In the genomic region with DNA sequence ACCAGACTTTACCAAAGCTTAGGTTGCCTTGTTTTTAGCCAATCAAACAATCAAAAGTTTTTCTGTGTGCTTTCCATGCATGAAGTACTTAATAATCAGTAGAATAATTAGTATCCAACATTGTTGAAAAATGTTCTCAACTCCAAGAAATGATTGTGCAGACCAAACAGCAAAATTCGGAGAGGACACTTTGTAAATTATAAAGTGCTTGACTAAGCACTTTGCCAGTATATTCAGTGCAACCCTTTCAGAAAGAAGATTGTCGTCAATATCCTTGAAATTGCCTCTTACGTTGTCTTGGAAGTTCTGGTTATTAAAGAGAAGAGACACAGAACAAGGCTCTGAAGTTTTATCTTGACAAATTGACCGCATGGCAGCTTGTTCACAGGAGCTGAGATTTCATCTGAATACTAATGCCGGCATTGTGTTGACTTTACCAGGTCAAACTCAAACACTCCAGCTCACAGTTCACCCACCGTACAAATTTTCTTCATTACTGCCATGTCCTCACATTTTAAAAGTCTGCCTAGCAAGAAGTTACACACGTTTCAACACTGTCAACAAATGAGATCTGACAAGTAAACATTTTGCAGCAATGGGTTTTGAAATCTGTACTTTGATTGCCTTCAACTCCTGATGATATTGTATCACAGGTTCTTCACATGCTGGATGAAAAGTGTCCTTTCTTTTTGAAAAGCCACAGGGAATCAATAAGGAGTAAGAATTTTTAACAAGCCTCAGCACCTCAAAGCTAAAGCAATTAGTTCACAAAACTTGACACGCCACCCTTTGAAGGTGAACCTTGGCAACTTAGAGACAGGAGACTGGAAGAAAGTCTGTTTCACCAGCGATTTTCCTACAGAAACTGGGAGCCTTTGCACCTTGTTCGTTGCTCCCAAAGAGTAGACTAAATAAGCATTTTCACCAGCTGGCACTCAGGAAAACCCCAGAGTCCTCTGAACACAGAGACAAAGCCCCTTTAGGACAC, we compare ENCODE assay signal across 26 cellular contexts.
A peak's percentile ranks its signal among the peaks of the same experiment; 100 is the strongest.
DNase-seq lines count a peak whose midpoint lies in the region; ATAC-seq, FAIRE-seq and TF ChIP-seq lines count a peak whose summit lies in the region.
"Had no signal": no experiment of that assay in that cellular context is flagged by ENCODE, and none has a peak within 500 bp of the region (broad histone marks: within the 10 kb centered on the region; RNA-seq: fewer than 3 reads in every experiment).

No MANE protein-coding gene starts in this region.

- H3K9me1 ChIP-seq in IMR-90 (ENCODE audit: insufficient read depth, low read length) = no peaks in the 10 kb centered on the region

- WGBS in A549 (ENCODE audit: missing lambda C conversion rate) = 38% methylated on average over 10 of the region's 10 CpGs
- WGBS in IMR-90 (ENCODE audit: extremely low coverage in 2 of 2, insufficient read length in 1 of 2), 2 experiments = 40% methylated on average over 5 of the region's 10 CpGs; no CpG with 5 or more reads in 1 of the 2 experiments
- 46% methylated on average over 10 of the region's 10 CpGs for WGBS in hepatocyte (ENCODE audit: low lambda C conversion rate, missing lambda C conversion rate)
- WGBS in right lobe of liver (ENCODE audit: insufficient coverage, low coverage, low lambda C conversion rate, missing lambda C conversion rate) = 29% methylated on average over 10 of the region's 10 CpGs

- no peaks in the 10 kb centered on the region for H3K9me3 ChIP-seq in A549
- no peaks in the 10 kb centered on the region for H3K9me3 ChIP-seq in IMR-90 (ENCODE audit: control insufficient read depth, insufficient read depth, low read length)
- H3K9me3 ChIP-seq in hepatocyte (ENCODE audit: low read depth) = no peaks in the 10 kb centered on the region
- H3K9me3 ChIP-seq in right lobe of liver = no peaks in the 10 kb centered on the region
- H3K9me3 ChIP-seq: Caco-2 had no signal

- no peaks in the 10 kb centered on the region for H3K4me1 ChIP-seq in A549
- no peaks in the 10 kb centered on the region for H3K4me1 ChIP-seq in IMR-90 (ENCODE audit: control insufficient read depth, insufficient read depth, low read length)
- no peaks in the 10 kb centered on the region for H3K4me1 ChIP-seq in hepatocyte (ENCODE audit: insufficient read depth)
- H3K4me1 ChIP-seq in right lobe of liver = peaks cover 0 to 17% (median 0%) of the 10 kb centered on the region in 4 donors
- H3K4me1 ChIP-seq: Caco-2 had no signal

- no peaks in the 10 kb centered on the region for H3K27me3 ChIP-seq in IMR-90 (ENCODE audit: control insufficient read depth, insufficient read depth, low read length)
- H3K27me3 ChIP-seq in hepatocyte = no peaks in the 10 kb centered on the region
- no peaks in the 10 kb centered on the region for H3K27me3 ChIP-seq in right lobe of liver

- no peak overlapping the region for H2AK9ac ChIP-seq in IMR-90 (replicated peaks; ENCODE audit: low read depth, low read length, poor library complexity)

- no peak overlapping the region for H2BK120ac ChIP-seq in IMR-90 (ENCODE audit: low read depth, low read length)

- no peak overlapping the region for H2AK5ac ChIP-seq in IMR-90 (ENCODE audit: low read depth, low read length)

- DNase-seq in A549 (ENCODE audit: low read depth in 1 of 2, low spot score in 1 of 2) = peak in 1 of 2 experiments; percentile 1
- no peak for DNase-seq in IMR-90
- DNase-seq in hepatocyte (ENCODE audit: low spot score) = peak; percentile 10
- peak in 1 of 3 donors; percentile 63 for DNase-seq in right lobe of liver
- DNase-seq in germinal center (ENCODE audit: low spot score) = no peak
- DNase-seq in NCI-H748 treated with DMSO at 0.1 percent for 48 hours (lab: John Stamatoyannopoulos, UW) = no peak
- DNase-seq: Caco-2; CD8-positive, alpha-beta T cell; DMS 273 treated with DMSO at 0.1 percent for 48 hours; DND-41; HCEC 1CT; NCI-H1105; NCI-H1436 treated with DMSO at 0.1 percent for 48 hours; NCI-H187 treated with DMSO at 0.1 percent for 48 hours; NCI-H524; NCI-H774; SHP77; T-helper 1 cell had no signal

- H4K8ac ChIP-seq in IMR-90 (ENCODE audit: low read depth in 2 of 2, low read length in 2 of 2) = no peak overlapping the region

- 0 out of 6 replicates have a peak overlapping the region, but pooled peaks of 1 of the 2 experiments have one; percentile 24 for H3K27ac ChIP-seq in A549
- H3K27ac ChIP-seq in IMR-90 (ENCODE audit: insufficient read depth, low read length) = no peak overlapping the region
- peak overlapping the region; percentile 49 for H3K27ac ChIP-seq in hepatocyte
- H3K27ac ChIP-seq in right lobe of liver = peak overlapping the region; percentile 80 to 94 (median 90)
- H3K27ac ChIP-seq: C4-2B, RWPE1 had no signal

- H3K56ac ChIP-seq in IMR-90 (ENCODE audit: extremely low read depth, insufficient read depth, low read length) = no peak overlapping the region

- no peak overlapping the region for H2BK5ac ChIP-seq in IMR-90 (ENCODE audit: low read depth, low read length, poor library complexity, severe bottlenecking)

- no peaks in the 10 kb centered on the region for H3K9me2 ChIP-seq in hepatocyte (replicated peaks; ENCODE audit: insufficient read depth)

- H3K9ac ChIP-seq in IMR-90 (ENCODE audit: low read depth, low read length) = no peak overlapping the region

- H4K20me1 ChIP-seq in IMR-90 (ENCODE audit: insufficient read depth, low read length) (no peaks in the 10 kb centered on the region), hepatocyte (ENCODE audit: insufficient read depth, poor library complexity, severe bottlenecking) (no peaks in the 10 kb centered on the region)

- H3K4me3 ChIP-seq in A549 (no peak overlapping the region), IMR-90 (ENCODE audit: insufficient read depth, low read depth, low read length) (no peak overlapping the region), hepatocyte (no peak overlapping the region), right lobe of liver (peak overlapping the region; percentile 7 to 40 (median 37))

- H2BK15ac ChIP-seq in IMR-90 (ENCODE audit: low read depth, low read length) = no peak overlapping the region

- H2BK20ac ChIP-seq in IMR-90 (ENCODE audit: low read depth, low read length) = no peak overlapping the region

- H3K79me1 ChIP-seq in IMR-90 (ENCODE audit: low read depth in 1 of 2, low read length in 2 of 2) = no peaks in the 10 kb centered on the region

- H3K36me3 ChIP-seq in IMR-90 (ENCODE audit: control insufficient read depth, insufficient read depth, low read length) (no peaks in the 10 kb centered on the region), hepatocyte (replicated peaks; ENCODE audit: insufficient read depth, low read depth) (no peaks in the 10 kb centered on the region), right lobe of liver (no peaks in the 10 kb centered on the region)

- H2AFZ ChIP-seq in IMR-90 (replicated peaks; ENCODE audit: low read length, poor library complexity) = no peak overlapping the region
- peak overlapping the region; percentile 19 for H2AFZ ChIP-seq in hepatocyte

- no peak for TF ChIP-seq EP300 in A549 (IDR thresholded peaks at IDR 0.05)

- POLR2A ChIA-PET in A549 (lab: Yijun Ruan, JAX) (no interaction called here), IMR-90 (lab: Charles Lee; ENCODE audit: unreplicated experiment) (no interaction called here)

- TF ChIP-seq POLR2A in A549 (IDR thresholded peaks at IDR 0.05; ENCODE audit: low read length) (no peak), IMR-90 (IDR thresholded peaks at IDR 0.05; ENCODE audit: low read depth, low read length) (no peak), right lobe of liver (IDR thresholded peaks at IDR 0.05) (peak; percentile 15)

- no peak overlapping the region for H3K18ac ChIP-seq in IMR-90 (ENCODE audit: low read depth, low read length)

- dilution Hi-C loops in IMR-90 (cut with HindIII; ENCODE audit: low sequenced_read_pairs, unreplicated experiment) = no loop called here

- H3K79me2 ChIP-seq in hepatocyte = no peaks in the 10 kb centered on the region

- no peak overlapping the region for H3K4ac ChIP-seq in IMR-90 (ENCODE audit: low read depth, low read length)

- no peak overlapping the region for H4K91ac ChIP-seq in IMR-90 (ENCODE audit: insufficient read depth, low read depth, low read length)

- intact Hi-C loops in IMR-90 (cut with micrococcal nuclease) (no loop called here), right lobe of liver (cut with DNase I) (no loop called here)

- no peak for ATAC-seq in A549
- no peak for ATAC-seq in IMR-90 (ENCODE audit: low read depth)
- peak; percentile 90 to 97 (median 94) for ATAC-seq in right lobe of liver
- ATAC-seq in HG02840 (IDR thresholded peaks at IDR 0.05; ENCODE audit: low FRiP score, unreplicated experiment) = no peak
- ATAC-seq in HG03039 (IDR thresholded peaks at IDR 0.05; ENCODE audit: unreplicated experiment) = no peak
- ATAC-seq: CD8-positive, alpha-beta T cell had no signal

- H3K4me2 ChIP-seq in A549 (no peak overlapping the region; the same call in 2 of the 3 replicates), IMR-90 (ENCODE audit: low read depth, low read length) (no peak overlapping the region), hepatocyte (peak overlapping the region; percentile 53)

- FAIRE-seq in A549 (lab: Jason Lieb, UNC) = no peak
- FAIRE-seq: GM12892, GM19239, H1, HTR-8/SVneo had no signal

- BruUV-seq in IMR-90 (replicated peaks; lab: Mats Ljungman, UMichigan) = no TSS peak

- CTCF ChIA-PET in A549 (lab: Yijun Ruan, JAX) = no interaction called here
- CTCF ChIA-PET in IMR-90 (lab: Yijun Ruan, JAX) = interaction anchor here (0.6 kb wide), 2 partner anchors 9 to 1171 kb away, joined by 3 read pairs; no protein-coding TSS in a partner anchor

- no peak overlapping the region for H4K5ac ChIP-seq in IMR-90 (ENCODE audit: low read depth, low read length)

- H3K14ac ChIP-seq in IMR-90 (replicated peaks; ENCODE audit: low read depth, low read length) = no peak overlapping the region

- TF ChIP-seq RAD21 in A549 (conservative IDR thresholded peaks at IDR 0.05 in 1 of 2, IDR thresholded peaks at IDR 0.05 in 1 of 2) (no peak), IMR-90 (IDR thresholded peaks at IDR 0.05; ENCODE audit: low read length) (no peak)

- TF ChIP-seq CTCF in A549 (IDR thresholded peaks at IDR 0.05) (no peak), IMR-90 (conservative IDR thresholded peaks at IDR 0.05; ENCODE audit: low read depth, low read length) (no peak), hepatocyte (IDR thresholded peaks at IDR 0.05; ENCODE audit: poor library complexity) (no peak), right lobe of liver (IDR thresholded peaks at IDR 0.05) (no peak)

- H3K23ac ChIP-seq in IMR-90 (ENCODE audit: low read depth, low read length) = no peak overlapping the region

- in situ Hi-C loops in IMR-90 (cut with MboI; ENCODE audit: low sequenced_read_pairs) = no loop called here

TF ChIP-seq in A549, 52 proteins besides CTCF, POLR2A, EP300 and RAD21 (continues in another document):
- TF ChIP-seq MAFK (IDR thresholded peaks at IDR 0.05; ENCODE audit: partially characterized antibody) = peak; percentile 58
- TF ChIP-seq TFCP2L1 (CRISPR knock-in tag; IDR thresholded peaks at IDR 0.05) = no peak
- no peak for TF ChIP-seq GATA3 (IDR thresholded peaks at IDR 0.05; ENCODE audit: borderline replicate concordance)
- TF ChIP-seq CEBPB (IDR thresholded peaks at IDR 0.05) = no peak

TF ChIP-seq in IMR-90, 13 proteins besides CTCF, POLR2A, EP300 and RAD21:
- TF ChIP-seq MAZ (IDR thresholded peaks at IDR 0.05; ENCODE audit: borderline replicate concordance, low read depth, low read length) (no peak), MAFK (IDR thresholded peaks at IDR 0.05; ENCODE audit: low read depth, low read length) (peak; percentile 48)

Comparison
In these comparisons a context has a peak if more than half of its experiments do, and no peak if none do; other contexts are left out.
1. ATAC-seq: peak in right lobe of liver (4 of 4); none in A549 (0 of 2), IMR-90 (single experiment), HG02840 (single experiment) and HG03039 (single experiment).
2. H3K4me3 ChIP-seq: peak in right lobe of liver (3 of 3); none in A549 (single experiment), IMR-90 (single experiment) and hepatocyte (single experiment).